ENCODE assay signal across 30 cellular contexts in genomic region chr3:188239577-188239976, GRCh38.
DNase-seq lines count a peak whose midpoint lies in the region; ATAC-seq, FAIRE-seq and TF ChIP-seq lines count a peak whose summit lies in the region.
"Had no signal": no experiment of that assay in that cellular context is flagged by ENCODE, and none has a peak within 500 bp of the region (broad histone marks: within the 10 kb centered on the region; RNA-seq: fewer than 3 reads in every experiment).

No MANE protein-coding gene starts in this region.

- no peak for FAIRE-seq in H1 (lab: Jason Lieb, UNC)
- FAIRE-seq: bronchial epithelial cell, colon, GM12891 had no signal

- H3K27ac ChIP-seq in left ventricle myocardium inferior (replicated peaks) (peak overlapping the region; percentile 85), H1 (ENCODE audit: low read depth, low read length) (no peak overlapping the region), psoas muscle (peak overlapping the region; percentile 25)
- H3K27ac ChIP-seq: RWPE1 had no signal

- H3K56ac ChIP-seq in H1 (replicated peaks; ENCODE audit: insufficient read length, low read depth, low read length) = no peak overlapping the region

- intact Hi-C loops in left ventricle myocardium inferior (cut with micrococcal nuclease) = no loop called here
- intact Hi-C loops in left cardiac atrium (cut with DNase I) = no loop called here
- intact Hi-C loops in psoas muscle (cut with DNase I) = no loop called here

- H3K4me3 ChIP-seq in left ventricle myocardium inferior (no peak overlapping the region), H1 (ENCODE audit: extremely low read depth in 1 of 4, insufficient read depth in 2 of 4, low read depth in 3 of 4, low read length in 4 of 4) (no peak overlapping the region), psoas muscle (no peak overlapping the region)
- H3K4me3 ChIP-seq: GM23338, smooth muscle cell had no signal

- no peaks in the 10 kb centered on the region; the same call in 1 of the 2 replicates for H3K23me2 ChIP-seq in H1 (ENCODE audit: low read depth, low read length)

- H3K4me2 ChIP-seq in H1 (ENCODE audit: insufficient read depth in 1 of 2, low read depth in 2 of 2, low read length in 2 of 2) = no peak overlapping the region
- H3K4me2 ChIP-seq: GM23338, smooth muscle cell had no signal

- no peak overlapping the region for H3K18ac ChIP-seq in H1 (ENCODE audit: extremely low read depth, low read length)

- no peaks in the 10 kb centered on the region for H3K27me3 ChIP-seq in left ventricle myocardium inferior (ENCODE audit: low read depth)
- no peaks in the 10 kb centered on the region for H3K27me3 ChIP-seq in H1 (replicated peaks in 1 of 4; ENCODE audit: control insufficient read depth in 3 of 4, extremely low read depth in 1 of 4, insufficient read depth in 3 of 4, low read length in 3 of 4)
- H3K27me3 ChIP-seq in psoas muscle (ENCODE audit: insufficient read depth in 3 of 3, low read length in 2 of 3) = no peaks in the 10 kb centered on the region

- no peak overlapping the region for H3K9ac ChIP-seq in H1 (replicated peaks in 1 of 4; ENCODE audit: extremely low read depth in 1 of 4, low read depth in 3 of 4, low read length in 3 of 4)

- no peaks in the 10 kb centered on the region for H4K20me1 ChIP-seq in H1 (replicated peaks in 1 of 2; ENCODE audit: control insufficient read depth in 1 of 2, insufficient read depth in 2 of 2, low read length in 2 of 2)

- no peak for TF ChIP-seq RAD21 in H1 (IDR thresholded peaks at IDR 0.05 in 1 of 2, conservative IDR thresholded peaks at IDR 0.05 in 1 of 2; ENCODE audit: low read depth in 2 of 2, low read length in 2 of 2)

- no peak overlapping the region for H3K27ac Mint-ChIP-seq in activated naive CD8-positive, alpha-beta T cell treated with anti-CD3 and anti-CD28 coated beads for 36 hours
- H3K27ac Mint-ChIP-seq: activated CD8-positive, alpha-beta T cell treated with anti-CD3 and anti-CD28 coated beads for 36 hours; naive thymus-derived CD4-positive, alpha-beta T cell had no signal

- ATAC-seq in left cardiac atrium (no peak), psoas muscle (no peak), GM19397 (IDR thresholded peaks at IDR 0.05; ENCODE audit: unreplicated experiment) (no peak)
- ATAC-seq: activated CD8-positive, alpha-beta T cell treated with anti-CD3 and anti-CD28 coated beads for 36 hours; activated T-helper 17 cell treated with anti-CD3 and anti-CD28 coated beads, Interleukin-2, amount 50 U/mL, for 72 hours; left lobe of liver; naive thymus-derived CD4-positive, alpha-beta T cell had no signal

- no peak overlapping the region for H2BK5ac ChIP-seq in H1 (ENCODE audit: low read depth, low read length)

- WGBS in H1 (ENCODE audit: extremely low coverage in 1 of 2, insufficient coverage in 1 of 2, insufficient read length in 1 of 2, insufficient replicate concordance in 2 of 2, low coverage in 1 of 2, low lambda C conversion rate in 2 of 2, missing lambda C conversion rate in 1 of 2), 2 experiments = 88% methylated on average over 1 of the region's 1 CpG; no CpG with 5 or more reads in 1 of the 2 experiments
- WGBS in psoas muscle, 3 donors = 98 to 100% (median 98%) methylated on average over 1 of the region's 1 CpG

- no peak for TF ChIP-seq EP300 in H1 (IDR thresholded peaks at IDR 0.05; ENCODE audit: borderline replicate concordance in 1 of 2, low read depth in 2 of 2, low read length in 2 of 2)

- H3K9me3 ChIP-seq in left ventricle myocardium inferior (replicated peaks) (no peaks in the 10 kb centered on the region), H1 (ENCODE audit: insufficient read depth in 2 of 2, low read depth in 1 of 2, low read length in 1 of 2) (no peaks in the 10 kb centered on the region), psoas muscle (no peaks in the 10 kb centered on the region)

- no peak for TF ChIP-seq POLR2A in H1 (IDR thresholded peaks at IDR 0.05; ENCODE audit: control extremely low read depth in 1 of 2, low read depth in 2 of 2, low read length in 2 of 2)

- H2BK15ac ChIP-seq in H1 (ENCODE audit: low read length) = no peak overlapping the region

- no peak overlapping the region for H3K4me3 Mint-ChIP-seq in activated naive CD8-positive, alpha-beta T cell treated with anti-CD3 and anti-CD28 coated beads for 36 hours
- H3K4me3 Mint-ChIP-seq: activated CD8-positive, alpha-beta T cell treated with anti-CD3 and anti-CD28 coated beads for 36 hours; activated T-helper 17 cell treated with anti-CD3 and anti-CD28 coated beads, Interleukin-2, amount 50 U/mL, for 72 hours; CD4-positive, alpha-beta memory T cell; GM23338; immature natural killer cell; naive thymus-derived CD4-positive, alpha-beta T cell had no signal

- peaks cover 17% of the 10 kb centered on the region for H3K4me1 Mint-ChIP-seq in activated naive CD8-positive, alpha-beta T cell treated with anti-CD3 and anti-CD28 coated beads for 36 hours

- no peak overlapping the region for H3K14ac ChIP-seq in H1 (ENCODE audit: insufficient read length)

- H3K36me3 Mint-ChIP-seq in activated naive CD8-positive, alpha-beta T cell treated with anti-CD3 and anti-CD28 coated beads for 36 hours = peaks cover 14% of the 10 kb centered on the region

- CTCF ChIA-PET in H1 (lab: Charles Lee; ENCODE audit: partially characterized antibody) = no interaction called here

- no peak overlapping the region for H2BK120ac ChIP-seq in H1 (replicated peaks; ENCODE audit: low read depth, low read length)

- DNase-seq in left ventricle myocardium inferior (no peak), left cardiac atrium (no peak), H1 (ENCODE audit: low read depth in 1 of 2, low spot score in 2 of 2) (no peak), psoas muscle (no peak), cortex of kidney (lab: John Stamatoyannopoulos, UW) (no peak), RKO (ENCODE audit: low spot score) (no peak)
- DNase-seq in activated naive CD8-positive, alpha-beta T cell treated with anti-CD3 and anti-CD28 coated beads for 36 hours = no peak
- DNase-seq: activated CD4-positive, alpha-beta T cell treated with anti-CD3 and anti-CD28 coated beads for 1 hour; activated CD8-positive, alpha-beta T cell treated with anti-CD3 and anti-CD28 coated beads for 36 hours; activated naive CD4-positive, alpha-beta T cell treated with anti-CD3 and anti-CD28 coated beads, Interleukin-2, amount 50 U/mL, for 16 hours; CD4-positive, alpha-beta memory T cell; effector memory CD4-positive, alpha-beta T cell; EL; foreskin melanocyte; hypothalamus; immature natural killer cell; naive thymus-derived CD4-positive, alpha-beta T cell; NCI-H1092 treated with DMSO at 0.1 percent for 48 hours; NCI-H2029 treated with DMSO at 0.1 percent for 48 hours; stimulated activated CD4-positive, alpha-beta T cell treated with anti-CD3 and anti-CD28 coated beads, Interleukin-1b, Interleukin-23, amount 100 ng/mL, for 48 hours; stimulated activated CD8-positive, alpha-beta memory T cell treated with anti-CD3 and anti-CD28 coated beads, Interleukin-4, amount 100 ng/mL, for 48 hours had no signal

- no peak overlapping the region for H2AK5ac ChIP-seq in H1 (ENCODE audit: low read depth, low read length)

- no peak overlapping the region for H2BK20ac ChIP-seq in H1 (ENCODE audit: low read length)

- no peaks in the 10 kb centered on the region for H3K79me1 ChIP-seq in H1 (ENCODE audit: low read depth, low read length)

- H3K23ac ChIP-seq in H1 (ENCODE audit: insufficient read length) = no peak overlapping the region

- TF ChIP-seq CTCF in left ventricle myocardium inferior (IDR thresholded peaks at IDR 0.05; ENCODE audit: borderline replicate concordance) (no peak), H1 (IDR thresholded peaks at IDR 0.05; ENCODE audit: control extremely low read depth in 1 of 3, insufficient read depth in 1 of 3, low read depth in 1 of 3, low read length in 3 of 3) (no peak), psoas muscle (IDR thresholded peaks at IDR 0.05) (no peak)

- POLR2A ChIA-PET in H1 (lab: Charles Lee; ENCODE audit: partially characterized antibody) = interaction anchor here (1.1 kb wide), 1 partner anchor 22 kb away, joined by 3 read pairs; no protein-coding TSS in a partner anchor

- H2BK12ac ChIP-seq in H1 (ENCODE audit: low read depth, low read length) = no peak overlapping the region

- H4K8ac ChIP-seq in H1 (ENCODE audit: extremely low read depth, insufficient read depth, low read length) = no peak overlapping the region

- peaks cover 85% of the 10 kb centered on the region for H3K4me1 ChIP-seq in left ventricle myocardium inferior
- peaks cover 0 to 2% (median 0%) of the 10 kb centered on the region in 4 experiments; a peak in 1 of 7 replicates for H3K4me1 ChIP-seq in H1 (replicated peaks in 1 of 4; ENCODE audit: control insufficient read depth in 3 of 4, insufficient read depth in 4 of 4, low read length in 3 of 4)
- H3K4me1 ChIP-seq in psoas muscle = peaks cover 30% of the 10 kb centered on the region

- no peak overlapping the region for H4K5ac ChIP-seq in H1 (ENCODE audit: insufficient read length, low read depth, low read length)

- peaks cover 2% of the 10 kb centered on the region for H3K9me3 Mint-ChIP-seq in activated naive CD8-positive, alpha-beta T cell treated with anti-CD3 and anti-CD28 coated beads for 36 hours
- H3K9me3 Mint-ChIP-seq: activated CD8-positive, alpha-beta T cell treated with anti-CD3 and anti-CD28 coated beads for 36 hours; activated T-helper 17 cell treated with anti-CD3 and anti-CD28 coated beads, Interleukin-2, amount 50 U/mL, for 72 hours; CD4-positive, alpha-beta memory T cell; GM23338; immature natural killer cell; naive thymus-derived CD4-positive, alpha-beta T cell had no signal

- H3K36me3 ChIP-seq in left ventricle myocardium inferior = no peaks in the 10 kb centered on the region
- H3K36me3 ChIP-seq in H1 (ENCODE audit: control insufficient read depth in 2 of 4, insufficient read depth in 4 of 4, low read length in 3 of 4) = no peaks in the 10 kb centered on the region
- no peaks in the 10 kb centered on the region for H3K36me3 ChIP-seq in psoas muscle (ENCODE audit: insufficient read depth in 1 of 2, low read depth in 1 of 2)

- H3K27me3 Mint-ChIP-seq in activated naive CD8-positive, alpha-beta T cell treated with anti-CD3 and anti-CD28 coated beads for 36 hours = no peaks in the 10 kb centered on the region
- H3K27me3 Mint-ChIP-seq: activated CD8-positive, alpha-beta T cell treated with anti-CD3 and anti-CD28 coated beads for 36 hours; activated T-helper 17 cell treated with anti-CD3 and anti-CD28 coated beads, Interleukin-2, amount 50 U/mL, for 72 hours; CD4-positive, alpha-beta memory T cell; naive thymus-derived CD4-positive, alpha-beta T cell had no signal

- H3K79me2 ChIP-seq in H1 (ENCODE audit: control insufficient read depth in 1 of 2, insufficient read depth in 2 of 2, low read length in 2 of 2) = peaks cover 0 to under 1% of the 10 kb centered on the region in 2 experiments; a peak in 1 of 4 replicates

- H4K91ac ChIP-seq in H1 (replicated peaks; ENCODE audit: insufficient read length, low read length) = no peak overlapping the region

- H3K4ac ChIP-seq in H1 (replicated peaks; ENCODE audit: insufficient read length, low read depth, low read length) = no peak overlapping the region

- H2AFZ ChIP-seq in H1 (ENCODE audit: low read length) = no peak overlapping the region
- H2AFZ ChIP-seq: GM23338 had no signal

TF ChIP-seq in H1, 55 proteins besides CTCF, POLR2A, EP300 and RAD21:
- no peak for TF ChIP-seq TEAD4 (IDR thresholded peaks at IDR 0.05; ENCODE audit: low read depth, low read length)
- peak; percentile 98 for TF ChIP-seq CEBPB (IDR thresholded peaks at IDR 0.05; ENCODE audit: low read depth, low read length)
